In genomic region chr16:9406039-9406438, GRCh38 we compare ENCODE assay signal across 28 cellular contexts.
"Had no signal": no experiment of that assay in that cellular context is flagged by ENCODE, and none has a peak within 500 bp of the region (broad histone marks: within the 10 kb centered on the region; RNA-seq: fewer than 3 reads in every experiment).

No MANE protein-coding gene starts in this region.

- H3K36me3 Mint-ChIP-seq: natural killer cell; stimulated activated effector memory CD8-positive, alpha-beta T cell treated with anti-CD3 and anti-CD28 coated beads, Interleukin-12 subunit alpha, Interleukin-12 subunit beta, amount 100 ng/mL, for 72 hours; stimulated activated naive B cell treated with anti-CD40 and anti-IgM and Interleukin-4, amounts not matched to agents 10 μg/mL and 1 μg/mL and 100 μg/mL, for 72 hours had no signal

- H3K9ac ChIP-seq: parathyroid adenoma had no signal

- ATAC-seq: psoas muscle; right cardiac atrium; right lobe of liver; stimulated activated effector memory CD8-positive, alpha-beta T cell treated with anti-CD3 and anti-CD28 coated beads, Interleukin-12 subunit alpha, Interleukin-12 subunit beta, amount 100 ng/mL, for 72 hours; stimulated activated naive B cell treated with anti-CD40 and anti-IgM and Interleukin-4, amounts not matched to agents 10 μg/mL and 1 μg/mL and 100 μg/mL, for 72 hours had no signal

- H3K27me3 Mint-ChIP-seq: stimulated activated naive CD8-positive, alpha-beta T cell treated with anti-CD3 and anti-CD28 coated beads, Interleukin-15, Interleukin-2, amounts not matched to agents 100 ng/mL and 50 ng/mL, for 24 hours had no signal

- FAIRE-seq: small intestine had no signal

- H3K4me1 Mint-ChIP-seq: natural killer cell; stimulated activated effector memory CD8-positive, alpha-beta T cell treated with anti-CD3 and anti-CD28 coated beads, Interleukin-12 subunit alpha, Interleukin-12 subunit beta, amount 100 ng/mL, for 72 hours; stimulated activated naive B cell treated with anti-CD40 and anti-IgM and Interleukin-4, amounts not matched to agents 10 μg/mL and 1 μg/mL and 100 μg/mL, for 72 hours had no signal

- H3K9me3 ChIP-seq: ovary, psoas muscle, right lobe of liver, stomach, thoracic aorta, thyroid gland, upper lobe of left lung, vagina had no signal

- H2AFZ ChIP-seq: parathyroid adenoma had no signal

- H3K4me3 ChIP-seq: ovary, psoas muscle, right lobe of liver, sigmoid colon, stomach, thoracic aorta, thyroid gland, tibial nerve, upper lobe of left lung, vagina had no signal

- H3K27ac Mint-ChIP-seq: natural killer cell; nephron; progenitor cell of endocrine pancreas; stimulated activated effector memory CD8-positive, alpha-beta T cell treated with anti-CD3 and anti-CD28 coated beads, Interleukin-12 subunit alpha, Interleukin-12 subunit beta, amount 100 ng/mL, for 72 hours; stimulated activated naive B cell treated with anti-CD40 and anti-IgM and Interleukin-4, amounts not matched to agents 10 μg/mL and 1 μg/mL and 100 μg/mL, for 72 hours; stimulated activated naive CD8-positive, alpha-beta T cell treated with anti-CD3 and anti-CD28 coated beads, Interleukin-15, Interleukin-2, amounts not matched to agents 100 ng/mL and 50 ng/mL, for 24 hours had no signal

- H3K27ac ChIP-seq: ovary, parathyroid adenoma, psoas muscle, right lobe of liver, sigmoid colon, stomach, thoracic aorta, thyroid gland, tibial nerve, upper lobe of left lung, vagina had no signal

- DNase-seq: natural killer cell; occipital lobe; ovary; posterior cingulate gyrus; psoas muscle; right cardiac atrium; right lobe of liver; sigmoid colon; small intestine; stimulated activated CD4-positive, alpha-beta T cell treated with anti-CD3 and anti-CD28 coated beads, Interleukin-15, amount 100 ng/mL, for 24 hours; stimulated activated CD4-positive, alpha-beta T cell treated with anti-CD3 and anti-CD28 coated beads, Interleukin-2, amount 100 ng/mL, for 24 hours; stimulated activated CD4-positive, alpha-beta T cell treated with anti-CD3 and anti-CD28 coated beads, Interleukin-2, amount 100 ng/mL, for 48 hours; stimulated activated CD4-positive, alpha-beta T cell treated with anti-CD3 and anti-CD28 coated beads, Interleukin-4, amount 100 ng/mL, for 24 hours; stimulated activated naive B cell treated with anti-CD40 and anti-IgM and Interleukin-4, amounts not matched to agents 10 μg/mL and 1 μg/mL and 100 μg/mL, for 72 hours; stimulated activated naive CD4-positive, alpha-beta T cell treated with Interleukin-2 at 50 U/mL for 16 hours; stomach; thyroid gland; trophoblast cell; upper lobe of left lung had no signal

- H3K4me3 Mint-ChIP-seq: natural killer cell; nephron; neural crest cell; stimulated activated effector memory CD8-positive, alpha-beta T cell treated with anti-CD3 and anti-CD28 coated beads, Interleukin-12 subunit alpha, Interleukin-12 subunit beta, amount 100 ng/mL, for 72 hours; stimulated activated naive B cell treated with anti-CD40 and anti-IgM and Interleukin-4, amounts not matched to agents 10 μg/mL and 1 μg/mL and 100 μg/mL, for 72 hours; stimulated activated naive CD8-positive, alpha-beta T cell treated with anti-CD3 and anti-CD28 coated beads, Interleukin-15, Interleukin-2, amounts not matched to agents 100 ng/mL and 50 ng/mL, for 24 hours had no signal

- H3K27me3 ChIP-seq: ovary, right lobe of liver, sigmoid colon, stomach, thyroid gland, tibial nerve, upper lobe of left lung, vagina had no signal

- H3K36me3 ChIP-seq: ovary, right lobe of liver, sigmoid colon, stomach, thoracic aorta, thyroid gland, tibial nerve, upper lobe of left lung, vagina had no signal

- H3K9me3 Mint-ChIP-seq: natural killer cell; nephron; neural crest cell; stimulated activated naive B cell treated with anti-CD40 and anti-IgM and Interleukin-4, amounts not matched to agents 10 μg/mL and 1 μg/mL and 100 μg/mL, for 72 hours had no signal

- H3K4me1 ChIP-seq: parathyroid adenoma, psoas muscle, right lobe of liver, tibial nerve, vagina had no signal

- H3K79me2 ChIP-seq: parathyroid adenoma had no signal
